8 cellular contexts compared by ENCODE assay signal in the genomic region with DNA sequence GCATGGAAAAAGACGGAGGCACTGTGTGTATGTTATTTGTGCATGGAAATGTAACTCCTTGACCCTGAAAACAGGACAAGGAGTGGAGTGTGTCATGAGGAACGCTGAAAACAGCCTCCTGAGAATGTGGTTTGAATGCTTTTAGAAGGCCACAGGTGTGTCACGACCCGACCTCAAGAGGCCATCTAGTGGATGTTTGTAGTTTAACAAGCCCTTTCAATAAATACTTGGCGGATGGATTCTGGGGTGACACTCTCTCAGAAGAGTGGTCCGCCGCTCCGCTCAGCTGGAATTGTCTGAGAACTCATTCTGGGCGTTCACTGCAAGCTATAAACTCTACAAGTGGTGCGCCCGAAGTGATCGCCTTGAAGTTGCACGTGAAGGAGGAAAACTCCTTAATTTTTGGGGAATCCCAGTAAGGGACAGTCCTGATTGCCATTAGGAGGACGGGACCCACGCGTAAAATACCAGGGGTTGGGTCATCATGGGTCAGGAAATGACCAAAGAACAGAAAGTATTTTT. TPM values are rescaled to one million over a fixed set of nuclear protein-coding genes. Genes with fewer than 3 reads are reported as not detected.
DNase-seq lines count a peak whose midpoint lies in the region; ATAC-seq and TF ChIP-seq lines count a peak whose summit lies in the region.
"Not testable (repeated sequence)": the region's sequence is repeated elsewhere in the genome, so short reads cannot be mapped to it uniquely, and the experiment has no call there.

No MANE protein-coding gene starts in this region.

- not testable (repeated sequence) for H2BK12ac ChIP-seq in H9 (ENCODE audit: insufficient read length, low read depth, low read length)

- intact Hi-C loops in tibial artery (cut with DNase I; ENCODE audit: low total_unique reads) = loop anchor here (10.0 kb wide), 1 partner anchor 127 kb away; no protein-coding TSS in a partner anchor

- no CpG with 5 or more reads among the region's 16 CpGs for WGBS in H9 (ENCODE audit: extremely low coverage, insufficient read length, low lambda C conversion rate)

- H2BK20ac ChIP-seq in H9 (ENCODE audit: low read depth, low read length, poor library complexity, severe bottlenecking) = not testable (repeated sequence)

- not testable (repeated sequence) for H4K20me1 ChIP-seq in H9 (ENCODE audit: control insufficient read depth, insufficient read depth, insufficient read length)

- not testable (repeated sequence) for H3K36me3 ChIP-seq in tibial artery

- not testable (repeated sequence) for H3K9me3 ChIP-seq in H9 (ENCODE audit: control insufficient read depth, low read depth, low read length); tibial artery

- not testable (repeated sequence) for H3K23ac ChIP-seq in H9 (ENCODE audit: insufficient read length, low read depth, low read length)

- H2BK120ac ChIP-seq in H9 (ENCODE audit: low read depth, low read length, poor library complexity, severe bottlenecking) = peak overlapping the region; percentile 57

- peak overlapping the region; percentile 89; the same call in 1 of the 2 replicates for H3K14ac ChIP-seq in H9 (ENCODE audit: insufficient read depth, low read length)

- not testable (repeated sequence) for H3K27me3 Mint-ChIP-seq in H9 (ENCODE audit: low read depth); glutamatergic neuron (ENCODE audit: unreplicated experiment)
- H3K27me3 Mint-ChIP-seq in natural killer cell treated with Interleukin-12 subunit alpha and Interleukin-12 subunit beta and Interleukin-15 and Interleukin-18, amount 100 ng/mL, for 72 hours = peaks cover 11 to 26% of the 10 kb centered on the region in 2 donors

- H3K4me1 ChIP-seq in H9 (ENCODE audit: insufficient read depth, low read length); tibial artery: not testable (repeated sequence)

- peak overlapping the region; percentile 78 for H3K18ac ChIP-seq in H9 (ENCODE audit: insufficient read length, low read depth, low read length)

- not testable (repeated sequence) for H3K79me1 ChIP-seq in H9 (ENCODE audit: insufficient read depth, low read depth, low read length, poor library complexity, severe bottlenecking)

- not testable (repeated sequence) for H3K4ac ChIP-seq in H9 (ENCODE audit: low read depth, low read length)

- peak overlapping the region; percentile 85 for H3K4me2 ChIP-seq in H9 (ENCODE audit: insufficient read depth, insufficient read length, low read length)

- H3K27ac ChIP-seq in H9 (ENCODE audit: insufficient read length, low read depth, low read length) = peak overlapping the region; percentile 97
- H3K27ac ChIP-seq in tibial artery = not testable (repeated sequence)

- peaks cover 23 to 38% of the 10 kb centered on the region in 2 experiments for H3K4me1 Mint-ChIP-seq in H9
- not testable (repeated sequence) for H3K4me1 Mint-ChIP-seq in glutamatergic neuron (ENCODE audit: low read depth, unreplicated experiment); natural killer cell treated with Interleukin-12 subunit alpha and Interleukin-12 subunit beta and Interleukin-15 and Interleukin-18, amount 100 ng/mL, for 72 hours (ENCODE audit: low read depth in 2 of 2)

- not testable (repeated sequence) for H3K27me3 ChIP-seq in H9 (ENCODE audit: insufficient read depth, low read length); tibial artery

- peak; percentile 64 for TF ChIP-seq CTCF in GM12873 (IDR thresholded peaks at IDR 0.05; ENCODE audit: insufficient read depth, low read depth, low read length, missing control alignments)
- peak; percentile 63 for TF ChIP-seq CTCF in H9 (conservative IDR thresholded peaks at IDR 0.05)
- peak; percentile 62 for TF ChIP-seq CTCF in glutamatergic neuron (IDR thresholded peaks at IDR 0.05; ENCODE audit: partially characterized antibody, unreplicated experiment)
- TF ChIP-seq CTCF in tibial artery (IDR thresholded peaks at IDR 0.05) = peak; percentile 9 to 14

- peak overlapping the region; percentile 82 to 87 for H3K4me3 Mint-ChIP-seq in H9
- peak overlapping the region; percentile 79 for H3K4me3 Mint-ChIP-seq in glutamatergic neuron (ENCODE audit: unreplicated experiment)
- peak overlapping the region; percentile 73 for H3K4me3 Mint-ChIP-seq in natural killer cell treated with Interleukin-12 subunit alpha and Interleukin-12 subunit beta and Interleukin-15 and Interleukin-18, amount 100 ng/mL, for 72 hours

- not testable (repeated sequence) for H4K5ac ChIP-seq in H9 (ENCODE audit: insufficient read length, low read depth, low read length)

- not testable (repeated sequence) for H4K91ac ChIP-seq in H9 (ENCODE audit: insufficient read length, low read depth, low read length)

- H4K8ac ChIP-seq in H9 (replicated peaks; ENCODE audit: insufficient read length, low read depth, low read length) = not testable (repeated sequence)

- H3K56ac ChIP-seq in H9 (ENCODE audit: insufficient read length, low read depth, low read length) = not testable (repeated sequence)

- H2AFZ ChIP-seq in H9 (ENCODE audit: low read length) = peak overlapping the region; percentile 95

- not testable (repeated sequence) for H3K23me2 ChIP-seq in H9 (ENCODE audit: insufficient read length, low read depth, low read length, poor library complexity, severe bottlenecking)

- H3K79me2 ChIP-seq in H9 (ENCODE audit: insufficient read depth, low read length) = not testable (repeated sequence)

- not testable (repeated sequence) for H3K9me3 Mint-ChIP-seq in H9; glutamatergic neuron (ENCODE audit: unreplicated experiment); natural killer cell treated with Interleukin-12 subunit alpha and Interleukin-12 subunit beta and Interleukin-15 and Interleukin-18, amount 100 ng/mL, for 72 hours

- H3T11ph ChIP-seq in H9 (ENCODE audit: low read length) = peak overlapping the region; percentile 78

- H2AK5ac ChIP-seq in H9 (ENCODE audit: insufficient read length, low read length) = not testable (repeated sequence)

- H3K27ac Mint-ChIP-seq in H9 = peak overlapping the region; percentile 97 to 99 (median 99)
- H3K27ac Mint-ChIP-seq in glutamatergic neuron (ENCODE audit: unreplicated experiment); natural killer cell treated with Interleukin-12 subunit alpha and Interleukin-12 subunit beta and Interleukin-15 and Interleukin-18, amount 100 ng/mL, for 72 hours: not testable (repeated sequence)

- peak in 1 of 2 donors; percentile 56 for ATAC-seq in natural killer cell treated with Interleukin-12 subunit alpha and Interleukin-12 subunit beta and Interleukin-15 and Interleukin-18, amount 100 ng/mL, for 72 hours

- H2BK5ac ChIP-seq in H9 (ENCODE audit: insufficient read length, low read length) = peak overlapping the region; percentile 43

- peak overlapping the region in 1 of 2 donors; percentile 19 for H3K4me3 ChIP-seq in tibial artery

- H2BK15ac ChIP-seq in H9 (ENCODE audit: low read depth, low read length) = not testable (repeated sequence)

- peak; percentile 76 for DNase-seq in H9
- peak; percentile 19 to 21 for DNase-seq in Kasumi-1 (lab: John Stamatoyannopoulos, UW)
- peak in 3 of 5 donors; percentile 10 to 30 (median 18) for DNase-seq in T-helper 1 cell
- peak; percentile 47 for DNase-seq in amniotic epithelial cell (ENCODE audit: low read depth)
- DNase-seq in glutamatergic neuron; natural killer cell treated with Interleukin-12 subunit alpha and Interleukin-12 subunit beta and Interleukin-15 and Interleukin-18, amount 100 ng/mL, for 72 hours (ENCODE audit: low spot score); tibial artery: not testable (repeated sequence)

- peak overlapping the region; percentile 89 for H3K9ac ChIP-seq in H9 (ENCODE audit: extremely low read depth, insufficient read length, low read length)

- H3K36me3 Mint-ChIP-seq in H9 (ENCODE audit: insufficient read depth in 1 of 3, low read depth in 3 of 3); glutamatergic neuron (ENCODE audit: unreplicated experiment); natural killer cell treated with Interleukin-12 subunit alpha and Interleukin-12 subunit beta and Interleukin-15 and Interleukin-18, amount 100 ng/mL, for 72 hours: not testable (repeated sequence)

RNA-seq across cellular contexts. Expression of gene CLCA1, which starts 33.5 kb away (rescaled TPM):
- total RNA-seq in H9 (2021) (not detected in 2 replicates), glutamatergic neuron (ENCODE audit: unreplicated experiment) (not detected)
- not detected for total RNA-seq in natural killer cell treated with Interleukin-12 subunit alpha and Interleukin-12 subunit beta and Interleukin-15 and Interleukin-18, amount 100 ng/mL, for 72 hours

RNA-seq across cellular contexts. Expression of gene CLCA4, which starts 44.7 kb away (rescaled TPM):
- not detected in 2 replicates for total RNA-seq in H9 (2021)
- total RNA-seq in glutamatergic neuron (ENCODE audit: unreplicated experiment) = not detected
- total RNA-seq in natural killer cell treated with Interleukin-12 subunit alpha and Interleukin-12 subunit beta and Interleukin-15 and Interleukin-18, amount 100 ng/mL, for 72 hours = not detected

Comparison
In these comparisons a context has a peak if more than half of its experiments do, and no peak if none do; other contexts are left out.
1. CTCF ChIP-seq: peak in every context shown above with its lines; median percentile 64 in GM12873; 63 in H9; 62 in glutamatergic neuron; 12 in tibial artery.